ENCODE assay signal across 1 cellular context in the genomic region with DNA sequence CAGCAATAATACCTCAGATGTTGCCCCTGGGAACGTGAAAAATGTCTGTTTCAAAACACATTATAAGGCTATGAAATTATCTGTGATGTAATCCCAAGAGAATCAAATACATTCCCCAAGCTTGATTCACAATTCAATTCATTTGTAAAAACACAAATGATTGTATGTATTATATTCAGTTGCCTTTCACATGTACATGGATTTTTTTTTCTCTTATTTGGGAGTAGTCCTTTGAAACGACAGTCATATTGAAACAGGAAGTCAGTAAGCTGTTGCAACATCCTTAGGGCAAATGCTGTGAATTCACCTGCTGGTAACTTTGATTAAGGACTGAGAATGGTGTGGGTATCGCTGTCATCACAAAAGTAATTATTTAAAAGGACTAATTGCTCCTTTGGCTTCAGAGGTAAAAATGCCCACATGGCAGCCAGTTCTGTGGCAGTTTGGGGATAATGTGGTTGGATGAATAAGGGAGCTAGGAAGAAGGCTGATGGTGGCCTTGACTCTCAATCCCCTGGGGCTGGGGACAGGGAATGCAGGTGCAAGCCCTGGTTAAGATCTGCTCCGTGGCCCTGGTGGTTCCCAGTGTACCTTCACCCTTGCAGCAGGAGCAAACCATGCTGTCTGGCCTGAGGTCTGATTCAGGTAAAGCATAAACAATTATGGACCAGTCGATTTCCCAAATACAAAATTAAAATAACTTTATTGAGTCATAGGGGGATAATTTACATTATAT.
TF ChIP-seq lines count a peak whose summit lies in the region.

No MANE protein-coding gene starts in this region.

TF ChIP-seq in GM23338, 12 proteins besides CTCF, POLR2A, EP300 and RAD21 (continued from another document):
- TF ChIP-seq, protein P1, sequence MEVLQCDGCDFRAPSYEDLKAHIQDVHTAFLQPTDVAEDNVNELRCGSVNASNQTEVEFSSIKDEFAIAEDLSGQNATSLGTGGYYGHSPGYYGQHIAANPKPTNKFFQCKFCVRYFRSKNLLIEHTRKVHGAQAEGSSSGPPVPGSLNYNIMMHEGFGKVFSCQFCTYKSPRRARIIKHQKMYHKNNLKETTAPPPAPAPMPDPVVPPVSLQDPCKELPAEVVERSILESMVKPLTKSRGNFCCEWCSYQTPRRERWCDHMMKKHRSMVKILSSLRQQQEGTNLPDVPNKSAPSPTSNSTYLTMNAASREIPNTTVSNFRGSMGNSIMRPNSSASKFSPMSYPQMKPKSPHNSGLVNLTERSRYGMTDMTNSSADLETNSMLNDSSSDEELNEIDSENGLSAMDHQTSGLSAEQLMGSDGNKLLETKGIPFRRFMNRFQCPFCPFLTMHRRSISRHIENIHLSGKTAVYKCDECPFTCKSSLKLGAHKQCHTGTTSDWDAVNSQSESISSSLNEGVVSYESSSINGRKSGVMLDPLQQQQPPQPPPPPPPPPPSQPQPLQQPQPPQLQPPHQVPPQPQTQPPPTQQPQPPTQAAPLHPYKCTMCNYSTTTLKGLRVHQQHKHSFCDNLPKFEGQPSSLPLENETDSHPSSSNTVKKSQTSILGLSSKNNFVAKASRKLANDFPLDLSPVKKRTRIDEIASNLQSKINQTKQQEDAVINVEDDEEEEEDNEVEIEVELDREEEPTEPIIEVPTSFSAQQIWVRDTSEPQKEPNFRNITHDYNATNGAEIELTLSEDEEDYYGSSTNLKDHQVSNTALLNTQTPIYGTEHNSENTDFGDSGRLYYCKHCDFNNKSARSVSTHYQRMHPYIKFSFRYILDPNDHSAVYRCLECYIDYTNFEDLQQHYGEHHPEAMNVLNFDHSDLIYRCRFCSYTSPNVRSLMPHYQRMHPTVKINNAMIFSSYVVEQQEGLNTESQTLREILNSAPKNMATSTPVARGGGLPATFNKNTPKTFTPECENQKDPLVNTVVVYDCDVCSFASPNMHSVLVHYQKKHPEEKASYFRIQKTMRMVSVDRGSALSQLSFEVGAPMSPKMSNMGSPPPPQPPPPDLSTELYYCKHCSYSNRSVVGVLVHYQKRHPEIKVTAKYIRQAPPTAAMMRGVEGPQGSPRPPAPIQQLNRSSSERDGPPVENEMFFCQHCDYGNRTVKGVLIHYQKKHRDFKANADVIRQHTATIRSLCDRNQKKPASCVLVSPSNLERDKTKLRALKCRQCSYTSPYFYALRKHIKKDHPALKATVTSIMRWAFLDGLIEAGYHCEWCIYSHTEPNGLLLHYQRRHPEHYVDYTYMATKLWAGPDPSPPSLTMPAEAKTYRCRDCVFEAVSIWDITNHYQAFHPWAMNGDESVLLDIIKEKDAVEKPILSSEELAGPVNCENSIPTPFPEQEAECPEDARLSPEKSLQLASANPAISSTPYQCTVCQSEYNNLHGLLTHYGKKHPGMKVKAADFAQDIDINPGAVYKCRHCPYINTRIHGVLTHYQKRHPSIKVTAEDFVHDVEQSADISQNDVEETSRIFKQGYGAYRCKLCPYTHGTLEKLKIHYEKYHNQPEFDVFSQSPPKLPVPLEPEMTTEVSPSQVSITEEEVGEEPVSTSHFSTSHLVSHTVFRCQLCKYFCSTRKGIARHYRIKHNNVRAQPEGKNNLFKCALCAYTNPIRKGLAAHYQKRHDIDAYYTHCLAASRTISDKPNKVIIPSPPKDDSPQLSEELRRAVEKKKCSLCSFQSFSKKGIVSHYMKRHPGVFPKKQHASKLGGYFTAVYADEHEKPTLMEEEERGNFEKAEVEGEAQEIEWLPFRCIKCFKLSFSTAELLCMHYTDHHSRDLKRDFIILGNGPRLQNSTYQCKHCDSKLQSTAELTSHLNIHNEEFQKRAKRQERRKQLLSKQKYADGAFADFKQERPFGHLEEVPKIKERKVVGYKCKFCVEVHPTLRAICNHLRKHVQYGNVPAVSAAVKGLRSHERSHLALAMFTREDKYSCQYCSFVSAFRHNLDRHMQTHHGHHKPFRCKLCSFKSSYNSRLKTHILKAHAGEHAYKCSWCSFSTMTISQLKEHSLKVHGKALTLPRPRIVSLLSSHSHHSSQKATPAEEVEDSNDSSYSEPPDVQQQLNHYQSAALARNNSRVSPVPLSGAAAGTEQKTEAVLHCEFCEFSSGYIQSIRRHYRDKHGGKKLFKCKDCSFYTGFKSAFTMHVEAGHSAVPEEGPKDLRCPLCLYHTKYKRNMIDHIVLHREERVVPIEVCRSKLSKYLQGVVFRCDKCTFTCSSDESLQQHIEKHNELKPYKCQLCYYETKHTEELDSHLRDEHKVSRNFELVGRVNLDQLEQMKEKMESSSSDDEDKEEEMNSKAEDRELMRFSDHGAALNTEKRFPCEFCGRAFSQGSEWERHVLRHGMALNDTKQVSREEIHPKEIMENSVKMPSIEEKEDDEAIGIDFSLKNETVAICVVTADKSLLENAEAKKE (CRISPR knock-in tag; IDR thresholded peaks at IDR 0.05): no peak
- no peak for TF ChIP-seq EZH2 (IDR thresholded peaks at IDR 0.05; ENCODE audit: low read depth, unreplicated experiment)
- no peak for TF ChIP-seq NANOG (IDR thresholded peaks at IDR 0.05; ENCODE audit: borderline replicate concordance)
- TF ChIP-seq EZH2phosphoT487 (IDR thresholded peaks at IDR 0.05; ENCODE audit: unreplicated experiment): no peak
- TF ChIP-seq ZNF114 (CRISPR knock-in tag; IDR thresholded peaks at IDR 0.05): no peak
- TF ChIP-seq, protein P2, sequence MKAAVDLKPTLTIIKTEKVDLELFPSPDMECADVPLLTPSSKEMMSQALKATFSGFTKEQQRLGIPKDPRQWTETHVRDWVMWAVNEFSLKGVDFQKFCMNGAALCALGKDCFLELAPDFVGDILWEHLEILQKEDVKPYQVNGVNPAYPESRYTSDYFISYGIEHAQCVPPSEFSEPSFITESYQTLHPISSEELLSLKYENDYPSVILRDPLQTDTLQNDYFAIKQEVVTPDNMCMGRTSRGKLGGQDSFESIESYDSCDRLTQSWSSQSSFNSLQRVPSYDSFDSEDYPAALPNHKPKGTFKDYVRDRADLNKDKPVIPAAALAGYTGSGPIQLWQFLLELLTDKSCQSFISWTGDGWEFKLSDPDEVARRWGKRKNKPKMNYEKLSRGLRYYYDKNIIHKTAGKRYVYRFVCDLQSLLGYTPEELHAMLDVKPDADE (IDR thresholded peaks at IDR 0.05): no peak
- TF ChIP-seq POLR2AphosphoS5 (IDR thresholded peaks at IDR 0.05; ENCODE audit: low read depth): no peak
- no peak for TF ChIP-seq STAT1 (IDR thresholded peaks at IDR 0.05; ENCODE audit: unreplicated experiment)
- no peak for TF ChIP-seq CREB1 (CRISPR knock-in tag; IDR thresholded peaks at IDR 0.05; ENCODE audit: low read depth)
- TF ChIP-seq JUNB (IDR thresholded peaks at IDR 0.05; ENCODE audit: unreplicated experiment): no peak
